10 cellular contexts compared by ENCODE assay signal in the genomic region with DNA sequence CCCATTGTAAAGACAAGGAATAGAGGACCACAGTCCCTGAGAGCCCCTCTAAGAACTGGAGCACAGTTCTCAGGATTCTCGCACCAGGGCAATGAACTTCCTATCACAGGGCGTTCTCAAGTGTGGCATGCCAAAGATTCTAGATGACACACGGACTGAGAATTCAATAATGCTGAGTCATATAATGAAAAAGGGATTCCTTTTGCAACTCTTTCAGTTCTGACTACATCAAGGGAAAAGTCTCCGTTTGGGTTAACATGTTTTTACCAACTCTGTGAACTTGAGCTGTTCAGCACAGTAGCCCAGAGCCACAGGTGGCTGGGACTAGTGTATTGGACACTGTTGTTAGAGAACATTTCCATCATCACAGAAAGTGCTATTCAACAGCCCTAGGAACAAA. TPM values are rescaled to one million over a fixed set of nuclear protein-coding genes. Genes with fewer than 3 reads are reported as not detected.
A peak's percentile ranks its signal among the peaks of the same experiment; 100 is the strongest.
DNase-seq lines count a peak whose midpoint lies in the region; ATAC-seq, FAIRE-seq and TF ChIP-seq lines count a peak whose summit lies in the region.
"Had no signal": no experiment of that assay in that cellular context is flagged by ENCODE, and none has a peak within 500 bp of the region (broad histone marks: within the 10 kb centered on the region; RNA-seq: fewer than 3 reads in every experiment).

No MANE protein-coding gene starts in this region.

- WGBS in H1 (ENCODE audit: extremely low coverage in 1 of 2, insufficient coverage in 1 of 2, insufficient read length in 1 of 2, insufficient replicate concordance in 2 of 2, low coverage in 1 of 2, low lambda C conversion rate in 2 of 2, missing lambda C conversion rate in 1 of 2), 2 experiments: 87% methylated on average over 4 of the region's 4 CpGs; no CpG with 5 or more reads in 1 of the 2 experiments

- H3K23ac ChIP-seq in H1 (ENCODE audit: insufficient read length): no peak overlapping the region

- H3K4ac ChIP-seq in H1 (replicated peaks; ENCODE audit: insufficient read length, low read depth, low read length): no peak overlapping the region

- peaks cover 9% of the 10 kb centered on the region for H3K79me1 ChIP-seq in H1 (ENCODE audit: low read depth, low read length)

- no peak for TF ChIP-seq RAD21 in H1 (IDR thresholded peaks at IDR 0.05 in 1 of 2, conservative IDR thresholded peaks at IDR 0.05 in 1 of 2; ENCODE audit: low read depth in 2 of 2, low read length in 2 of 2)

- no peak for FAIRE-seq in H1 (lab: Jason Lieb, UNC)

- peak overlapping the region in 1 of 4 experiments; percentile 9; a peak in 1 of 7 replicates for H3K9ac ChIP-seq in H1 (replicated peaks in 1 of 4; ENCODE audit: extremely low read depth in 1 of 4, low read depth in 3 of 4, low read length in 3 of 4)

- H3K27ac ChIP-seq in H1 (ENCODE audit: low read depth, low read length): no peak overlapping the region
- H3K27ac ChIP-seq: C4-2B had no signal

- peaks cover 13 to 32% of the 10 kb centered on the region in 2 experiments for H3K79me2 ChIP-seq in H1 (ENCODE audit: control insufficient read depth in 1 of 2, insufficient read depth in 2 of 2, low read length in 2 of 2)

- no peak for DNase-seq in activated CD8-positive, alpha-beta memory T cell treated with anti-CD3 and anti-CD28 coated beads, Interleukin-2, amount 10 ng/mL, durations not matched to agents 7 days and 5 days
- no peak for DNase-seq in activated CD8-positive, alpha-beta memory T cell treated with anti-CD3 and anti-CD28 coated beads for 24 hours
- DNase-seq in OCI-M1 (lab: John Stamatoyannopoulos, UW) (peak; percentile 77), H1 (ENCODE audit: low read depth in 1 of 2, low spot score in 2 of 2) (no peak), renal cortical epithelial cell (ENCODE audit: low read depth) (peak; percentile 99), DMS153 treated with DMSO at 0.1 percent for 48 hours (lab: John Stamatoyannopoulos, UW; ENCODE audit: unreplicated experiment) (no peak), NCI-H510A treated with DMSO at 0.1 percent for 48 hours (lab: John Stamatoyannopoulos, UW) (no peak)
- no peak for DNase-seq in stimulated activated CD4-positive, alpha-beta T cell treated with anti-CD3 and anti-CD28 coated beads, Interleukin-12 subunit alpha, Interleukin-12 subunit beta, amount 100 ng/mL, for 4 hours
- DNase-seq: spleen had no signal

- peaks cover 2 to 15% (median 5%) of the 10 kb centered on the region in 4 experiments; a peak in 6 of 8 replicates for H3K36me3 ChIP-seq in H1 (ENCODE audit: control insufficient read depth in 2 of 4, insufficient read depth in 4 of 4, low read length in 3 of 4)

- peaks cover 46% of the 10 kb centered on the region for H3K4me1 Mint-ChIP-seq in activated CD8-positive, alpha-beta memory T cell treated with anti-CD3 and anti-CD28 coated beads, Interleukin-2, amount 10 ng/mL, durations not matched to agents 7 days and 5 days

- CTCF ChIA-PET in activated CD8-positive, alpha-beta memory T cell treated with anti-CD3 and anti-CD28 coated beads, Interleukin-2, amount 10 ng/mL, durations not matched to agents 7 days and 5 days (lab: Charles Lee): interaction anchor here (2.2 kb wide), 1 partner anchor 130 kb away, joined by 6 read pairs; a partner anchor contains a TSS
- CTCF ChIA-PET in H1 (lab: Charles Lee; ENCODE audit: partially characterized antibody): interaction anchor here (1.0 to 1.8 kb wide), 2 partner anchors 11 to 18 kb away, joined by 3 to 7 read pairs; no protein-coding TSS in a partner anchor

- no peak overlapping the region for H3K4me2 ChIP-seq in H1 (ENCODE audit: insufficient read depth in 1 of 2, low read depth in 2 of 2, low read length in 2 of 2)

- H2BK12ac ChIP-seq in H1 (ENCODE audit: low read depth, low read length): no peak overlapping the region

- H2BK20ac ChIP-seq in H1 (ENCODE audit: low read length): no peak overlapping the region

- peaks cover 0 to 5% of the 10 kb centered on the region in 2 experiments for H4K20me1 ChIP-seq in H1 (replicated peaks in 1 of 2; ENCODE audit: control insufficient read depth in 1 of 2, insufficient read depth in 2 of 2, low read length in 2 of 2)

- H2AFZ ChIP-seq in H1 (ENCODE audit: low read length): no peak overlapping the region

- no peaks in the 10 kb centered on the region for H3K27me3 ChIP-seq in H1 (replicated peaks in 1 of 4; ENCODE audit: control insufficient read depth in 3 of 4, extremely low read depth in 1 of 4, insufficient read depth in 3 of 4, low read length in 3 of 4)
- H3K27me3 ChIP-seq: spleen had no signal

- H3K27ac Mint-ChIP-seq in activated CD8-positive, alpha-beta memory T cell treated with anti-CD3 and anti-CD28 coated beads, Interleukin-2, amount 10 ng/mL, durations not matched to agents 7 days and 5 days: peak overlapping the region; percentile 68

- TF ChIP-seq CTCF in H1 (IDR thresholded peaks at IDR 0.05; ENCODE audit: control extremely low read depth in 1 of 3, insufficient read depth in 1 of 3, low read depth in 1 of 3, low read length in 3 of 3): no peak

- no peak overlapping the region for H4K5ac ChIP-seq in H1 (ENCODE audit: insufficient read length, low read depth, low read length)

- no peak overlapping the region for H2AK5ac ChIP-seq in H1 (ENCODE audit: low read depth, low read length)

- no peaks in the 10 kb centered on the region for H3K27me3 Mint-ChIP-seq in activated CD8-positive, alpha-beta memory T cell treated with anti-CD3 and anti-CD28 coated beads, Interleukin-2, amount 10 ng/mL, durations not matched to agents 7 days and 5 days

- H3K14ac ChIP-seq in H1 (ENCODE audit: insufficient read length): no peak overlapping the region

- H3K56ac ChIP-seq in H1 (replicated peaks; ENCODE audit: insufficient read length, low read depth, low read length): no peak overlapping the region

- no peak overlapping the region for H4K8ac ChIP-seq in H1 (ENCODE audit: extremely low read depth, insufficient read depth, low read length)

- no peak overlapping the region for H3K4me3 Mint-ChIP-seq in activated CD8-positive, alpha-beta memory T cell treated with anti-CD3 and anti-CD28 coated beads, Interleukin-2, amount 10 ng/mL, durations not matched to agents 7 days and 5 days

- ATAC-seq in activated CD8-positive, alpha-beta memory T cell treated with anti-CD3 and anti-CD28 coated beads, Interleukin-2, amount 10 ng/mL, durations not matched to agents 7 days and 5 days: no peak

- H3K9me3 ChIP-seq in H1 (ENCODE audit: insufficient read depth in 2 of 2, low read depth in 1 of 2, low read length in 1 of 2): no peaks in the 10 kb centered on the region
- H3K9me3 ChIP-seq: spleen had no signal

- peaks cover 0 to 11% (median 2%) of the 10 kb centered on the region in 4 experiments; a peak in 2 of 7 replicates for H3K4me1 ChIP-seq in H1 (replicated peaks in 1 of 4; ENCODE audit: control insufficient read depth in 3 of 4, insufficient read depth in 4 of 4, low read length in 3 of 4)

- H3K23me2 ChIP-seq in H1 (ENCODE audit: low read depth, low read length): peaks cover 8% of the 10 kb centered on the region; the same call in 1 of the 2 replicates

- H2BK15ac ChIP-seq in H1 (ENCODE audit: low read length): no peak overlapping the region

- H3K18ac ChIP-seq in H1 (ENCODE audit: extremely low read depth, low read length): no peak overlapping the region

- no peak for TF ChIP-seq POLR2A in H1 (IDR thresholded peaks at IDR 0.05; ENCODE audit: control extremely low read depth in 1 of 2, low read depth in 2 of 2, low read length in 2 of 2)

- H4K91ac ChIP-seq in H1 (replicated peaks; ENCODE audit: insufficient read length, low read length): no peak overlapping the region

- peaks cover 31% of the 10 kb centered on the region for H3K36me3 Mint-ChIP-seq in activated CD8-positive, alpha-beta memory T cell treated with anti-CD3 and anti-CD28 coated beads, Interleukin-2, amount 10 ng/mL, durations not matched to agents 7 days and 5 days

- POLR2A ChIA-PET in H1 (lab: Charles Lee; ENCODE audit: partially characterized antibody): no interaction called here

- no peak overlapping the region for H2BK120ac ChIP-seq in H1 (replicated peaks; ENCODE audit: low read depth, low read length)

- H3K9me3 Mint-ChIP-seq in activated CD8-positive, alpha-beta memory T cell treated with anti-CD3 and anti-CD28 coated beads, Interleukin-2, amount 10 ng/mL, durations not matched to agents 7 days and 5 days (ENCODE audit: low read depth): no peaks in the 10 kb centered on the region

- H2BK5ac ChIP-seq in H1 (ENCODE audit: low read depth, low read length): no peak overlapping the region

- H3K4me3 ChIP-seq in H1 (ENCODE audit: extremely low read depth in 1 of 4, insufficient read depth in 2 of 4, low read depth in 3 of 4, low read length in 4 of 4): no peak overlapping the region
- H3K4me3 ChIP-seq: spleen had no signal

- no peak for TF ChIP-seq EP300 in H1 (IDR thresholded peaks at IDR 0.05; ENCODE audit: borderline replicate concordance in 1 of 2, low read depth in 2 of 2, low read length in 2 of 2)

RNA-seq across cellular contexts. Expression of a gene that starts 3.4 kb away (rescaled TPM):
- 10 to 100 TPM; 21.9 to 25.6 TPM for total RNA-seq in activated CD8-positive, alpha-beta memory T cell treated with anti-CD3 and anti-CD28 coated beads, Interleukin-2, amount 10 ng/mL, durations not matched to agents 7 days and 5 days
- total RNA-seq in H1 (2021; fragmentation: NEBNext Ultra II Directional; extraction: Animal tissue kit (Norgen Biotek cat#: 25700)): 38.7 and 42.9 TPM in 2 replicates
- polyA plus RNA-seq in H1 (2011; rRNA removed): 46.6 and 51.8 TPM in 2 replicates
- polyA plus RNA-seq in H1 (2011; cell fraction: cytosol; rRNA removed): 50.1 TPM
- polyA plus RNA-seq in H1 (2011; cell fraction: nucleus; rRNA removed): 39.8 TPM
- polyA plus RNA-seq in H1 (2012, experiment 1 of 2): 30.8 to 38.3 TPM (median 36.3 TPM) in 4 replicates
- 6.6 TPM for polyA plus RNA-seq in H1 (2012, experiment 2 of 2)
- 20.7 TPM for polyA plus RNA-seq in H1 (2013, experiment 1 of 2)
- polyA plus RNA-seq in H1 (2013, experiment 2 of 2): 21.7 TPM
- polyA minus RNA-seq in H1 (2011; rRNA and poly(A)+ RNA removed): 55.4 and 56.5 TPM in 2 replicates
- 23.5 TPM for polyA minus RNA-seq in H1 (2011; cell fraction: cytosol; rRNA and poly(A)+ RNA removed)
- 24.5 TPM for polyA minus RNA-seq in H1 (2011; cell fraction: nucleus; rRNA and poly(A)+ RNA removed)
- 39.2 and 42.5 TPM in 2 replicates for total RNA-seq in renal cortical epithelial cell

RNA-seq across cellular contexts. Expression of a gene that starts 3.8 kb away (rescaled TPM):
- total RNA-seq in activated CD8-positive, alpha-beta memory T cell treated with anti-CD3 and anti-CD28 coated beads, Interleukin-2, amount 10 ng/mL, durations not matched to agents 7 days and 5 days: 10 to 100 TPM; 33.1 to 48.5 TPM
- 43.9 and 49.2 TPM in 2 replicates for total RNA-seq in H1 (2021; fragmentation: NEBNext Ultra II Directional; extraction: Animal tissue kit (Norgen Biotek cat#: 25700))
- 37.3 and 42.8 TPM in 2 replicates for polyA plus RNA-seq in H1 (2011; rRNA removed)
- polyA plus RNA-seq in H1 (2011; cell fraction: cytosol; rRNA removed): 43.0 TPM
- polyA plus RNA-seq in H1 (2011; cell fraction: nucleus; rRNA removed): 67.7 TPM
- polyA plus RNA-seq in H1 (2012, experiment 1 of 2): 38.5 to 46.6 TPM (median 45.2 TPM) in 4 replicates
- 50.3 TPM for polyA plus RNA-seq in H1 (2012, experiment 2 of 2)
- polyA plus RNA-seq in H1 (2013, experiment 1 of 2): 24.2 TPM
- polyA plus RNA-seq in H1 (2013, experiment 2 of 2): 23.7 TPM
- 44.1 and 47.7 TPM in 2 replicates for polyA minus RNA-seq in H1 (2011; rRNA and poly(A)+ RNA removed)
- 27.4 TPM for polyA minus RNA-seq in H1 (2011; cell fraction: cytosol; rRNA and poly(A)+ RNA removed)
- polyA minus RNA-seq in H1 (2011; cell fraction: nucleus; rRNA and poly(A)+ RNA removed): 30.1 TPM
- total RNA-seq in renal cortical epithelial cell: 12.5 and 31.4 TPM in 2 replicates

RNA-seq across cellular contexts. Expression of a gene that starts 22.4 kb away (rescaled TPM):
- total RNA-seq in activated CD8-positive, alpha-beta memory T cell treated with anti-CD3 and anti-CD28 coated beads, Interleukin-2, amount 10 ng/mL, durations not matched to agents 7 days and 5 days: 1 to 10 TPM; 7.7 to 9.1 TPM
- 21.1 and 24.4 TPM in 2 replicates for total RNA-seq in H1 (2021; fragmentation: NEBNext Ultra II Directional; extraction: Animal tissue kit (Norgen Biotek cat#: 25700))
- polyA plus RNA-seq in H1 (2011; rRNA removed): 6.9 and 10.8 TPM in 2 replicates
- polyA plus RNA-seq in H1 (2011; cell fraction: cytosol; rRNA removed): 13.0 TPM
- polyA plus RNA-seq in H1 (2011; cell fraction: nucleus; rRNA removed): 22.0 TPM
- 15.7 to 27.2 TPM (median 20.7 TPM) in 4 replicates for polyA plus RNA-seq in H1 (2012, experiment 1 of 2)
- 1.6 TPM for polyA plus RNA-seq in H1 (2012, experiment 2 of 2)
- polyA plus RNA-seq in H1 (2013, experiment 1 of 2): 10.4 TPM
- 8.7 TPM for polyA plus RNA-seq in H1 (2013, experiment 2 of 2)
- 10.2 and 12.0 TPM in 2 replicates for polyA minus RNA-seq in H1 (2011; rRNA and poly(A)+ RNA removed)
- polyA minus RNA-seq in H1 (2011; cell fraction: cytosol; rRNA and poly(A)+ RNA removed): 9.2 TPM
- 14.2 TPM for polyA minus RNA-seq in H1 (2011; cell fraction: nucleus; rRNA and poly(A)+ RNA removed)
- total RNA-seq in renal cortical epithelial cell: 0.87 and 6.3 TPM in 2 replicates

RNA-seq across cellular contexts. Expression of a gene that starts 24.1 kb away (rescaled TPM):
- total RNA-seq in activated CD8-positive, alpha-beta memory T cell treated with anti-CD3 and anti-CD28 coated beads, Interleukin-2, amount 10 ng/mL, durations not matched to agents 7 days and 5 days: 100 to 1,000 TPM; 333 to 502 TPM
- total RNA-seq in H1 (2021; fragmentation: NEBNext Ultra II Directional; extraction: Animal tissue kit (Norgen Biotek cat#: 25700)): 28.4 and 32.9 TPM in 2 replicates
- polyA plus RNA-seq in H1 (2011; rRNA removed): 30.6 and 42.3 TPM in 2 replicates
- 27.6 TPM for polyA plus RNA-seq in H1 (2011; cell fraction: cytosol; rRNA removed)
- polyA plus RNA-seq in H1 (2011; cell fraction: nucleus; rRNA removed): 37.6 TPM
- polyA plus RNA-seq in H1 (2012, experiment 1 of 2): 21.0 to 25.7 TPM (median 25.5 TPM) in 4 replicates
- polyA plus RNA-seq in H1 (2012, experiment 2 of 2): 32.3 TPM
- 19.1 TPM for polyA plus RNA-seq in H1 (2013, experiment 1 of 2)
- polyA plus RNA-seq in H1 (2013, experiment 2 of 2): 17.0 TPM
- 14.9 and 20.3 TPM in 2 replicates for polyA minus RNA-seq in H1 (2011; rRNA and poly(A)+ RNA removed)
- 15.9 TPM for polyA minus RNA-seq in H1 (2011; cell fraction: cytosol; rRNA and poly(A)+ RNA removed)
- polyA minus RNA-seq in H1 (2011; cell fraction: nucleus; rRNA and poly(A)+ RNA removed): 17.5 TPM
- total RNA-seq in renal cortical epithelial cell: 54.9 and 113 TPM in 2 replicates

Comparison
In these comparisons a context has a peak if more than half of its experiments do, and no peak if none do; other contexts are left out.
1. DNase-seq: peak in OCI-M1 (single experiment) and renal cortical epithelial cell (single experiment); none in activated CD8-positive, alpha-beta memory T cell treated with anti-CD3 and anti-CD28 coated beads, Interleukin-2, amount 10 ng/mL, durations not matched to agents 7 days and 5 days (single experiment), activated CD8-positive, alpha-beta memory T cell treated with anti-CD3 and anti-CD28 coated beads for 24 hours (single experiment), H1 (0 of 2), DMS153 treated with DMSO at 0.1 percent for 48 hours (single experiment), NCI-H510A treated with DMSO at 0.1 percent for 48 hours (single experiment) and stimulated activated CD4-positive, alpha-beta T cell treated with anti-CD3 and anti-CD28 coated beads, Interleukin-12 subunit alpha, Interleukin-12 subunit beta, amount 100 ng/mL, for 4 hours (single experiment).